Comparison of ENCODE assay signal across 7 cellular contexts in genomic region chr14:60093088-60093487, GRCh38. TPM values are rescaled to one million over a fixed set of nuclear protein-coding genes. Genes with fewer than 3 reads are reported as not detected.
DNase-seq lines count a peak whose midpoint lies in the region; ATAC-seq and FAIRE-seq lines count a peak whose summit lies in the region.

No MANE protein-coding gene starts in this region.

- no peak for ATAC-seq in stimulated activated naive CD8-positive, alpha-beta T cell treated with anti-CD3 and anti-CD28 coated beads, Interleukin-15, amount 100 ng/mL, for 72 hours

- FAIRE-seq in HTR-8/SVneo (lab: Jason Lieb, UNC), result peak; percentile 79

- no CpG with 5 or more reads among the region's 3 CpGs for WGBS in iPS DF 6.9 (ENCODE audit: insufficient coverage, insufficient read length)

- H3K27ac Mint-ChIP-seq in activated CD4-positive, alpha-beta memory T cell treated with anti-CD3 and anti-CD28 coated beads for 36 hours, result peak overlapping the region; percentile 91
- H3K27ac Mint-ChIP-seq in stimulated activated naive CD8-positive, alpha-beta T cell treated with anti-CD3 and anti-CD28 coated beads, Interleukin-15, amount 100 ng/mL, for 72 hours, result peak overlapping the region; percentile 95 to 97

- H3K27me3 ChIP-seq in iPS DF 6.9 (ENCODE audit: control insufficient read depth, insufficient read depth, low read length), result no peaks in the 10 kb centered on the region

- no peaks in the 10 kb centered on the region for H3K27me3 Mint-ChIP-seq in activated CD4-positive, alpha-beta memory T cell treated with anti-CD3 and anti-CD28 coated beads for 36 hours
- H3K27me3 Mint-ChIP-seq in stimulated activated naive CD8-positive, alpha-beta T cell treated with anti-CD3 and anti-CD28 coated beads, Interleukin-15, amount 100 ng/mL, for 72 hours, result no peaks in the 10 kb centered on the region

- peaks cover 32% of the 10 kb centered on the region for H3K4me1 Mint-ChIP-seq in activated CD4-positive, alpha-beta memory T cell treated with anti-CD3 and anti-CD28 coated beads for 36 hours (ENCODE audit: low read depth)
- H3K4me1 Mint-ChIP-seq in stimulated activated naive CD8-positive, alpha-beta T cell treated with anti-CD3 and anti-CD28 coated beads, Interleukin-15, amount 100 ng/mL, for 72 hours, result peaks cover 30% of the 10 kb centered on the region

- DNase-seq in HTR-8/SVneo (ENCODE audit: insufficient read length, low spot score) (no peak), iPS DF 6.9 (ENCODE audit: low read depth, low spot score) (no peak), 8988T (no peak), D341Med (ENCODE audit: low spot score) (no peak), Ammon's horn (ENCODE audit: low spot score) (no peak)
- DNase-seq in activated CD4-positive, alpha-beta memory T cell treated with anti-CD3 and anti-CD28 coated beads for 36 hours, result no peak
- no peak for DNase-seq in stimulated activated naive CD8-positive, alpha-beta T cell treated with anti-CD3 and anti-CD28 coated beads, Interleukin-15, amount 100 ng/mL, for 72 hours

- peak overlapping the region; percentile 95 for H3K4me3 Mint-ChIP-seq in activated CD4-positive, alpha-beta memory T cell treated with anti-CD3 and anti-CD28 coated beads for 36 hours
- peak overlapping the region; percentile 86 to 99 for H3K4me3 Mint-ChIP-seq in stimulated activated naive CD8-positive, alpha-beta T cell treated with anti-CD3 and anti-CD28 coated beads, Interleukin-15, amount 100 ng/mL, for 72 hours

- H3K4me3 ChIP-seq in iPS DF 6.9 (ENCODE audit: low read length), result peak overlapping the region; percentile 57; the same call in 1 of the 2 replicates

- H3K36me3 Mint-ChIP-seq in activated CD4-positive, alpha-beta memory T cell treated with anti-CD3 and anti-CD28 coated beads for 36 hours, result peaks cover 18% of the 10 kb centered on the region

- H3K9me3 Mint-ChIP-seq in activated CD4-positive, alpha-beta memory T cell treated with anti-CD3 and anti-CD28 coated beads for 36 hours, result no peaks in the 10 kb centered on the region
- no peaks in the 10 kb centered on the region for H3K9me3 Mint-ChIP-seq in stimulated activated naive CD8-positive, alpha-beta T cell treated with anti-CD3 and anti-CD28 coated beads, Interleukin-15, amount 100 ng/mL, for 72 hours

- CTCF ChIA-PET in activated CD4-positive, alpha-beta memory T cell treated with anti-CD3 and anti-CD28 coated beads for 36 hours (lab: Charles Lee), result interaction anchor here (1.6 kb wide), 1 partner anchor 60 kb away, joined by 3 read pairs; no protein-coding TSS in a partner anchor

- intact Hi-C loops in activated CD4-positive, alpha-beta memory T cell treated with anti-CD3 and anti-CD28 coated beads for 36 hours (cut with micrococcal nuclease), result loop anchor here (2.0 to 10.0 kb wide), 2 partner anchors 18 to 1798 kb away; partner anchors contain the start of gene ARID4A

- peaks cover 2% of the 10 kb centered on the region; the same call in 1 of the 2 replicates for H3K4me1 ChIP-seq in iPS DF 6.9 (ENCODE audit: control insufficient read depth, insufficient read depth, low read length)

- H3K9me3 ChIP-seq in iPS DF 6.9 (ENCODE audit: control insufficient read depth, insufficient read depth, low read length), result peaks cover 1% of the 10 kb centered on the region; the same call in 1 of the 2 replicates

- H3K36me3 ChIP-seq in iPS DF 6.9 (ENCODE audit: control insufficient read depth, insufficient read depth, low read length), result no peaks in the 10 kb centered on the region; the same call in 1 of the 2 replicates

- POLR2A ChIA-PET in activated CD4-positive, alpha-beta memory T cell treated with anti-CD3 and anti-CD28 coated beads for 36 hours (lab: Charles Lee), result interaction anchor here (0.8 to 3.2 kb wide), 5 partner anchors 13 to 628 kb away, joined by 3 to 17 read pairs (median 3); partner anchors contain the start of gene PPM1A

- no peak overlapping the region for H3K27ac ChIP-seq in iPS DF 6.9 (ENCODE audit: low read length)

RNA-seq across cellular contexts. Expression of gene PCNX4, which starts 1.4 kb away (rescaled TPM):
- 10 to 100 TPM; 26.3 to 26.9 TPM for total RNA-seq in activated CD4-positive, alpha-beta memory T cell treated with anti-CD3 and anti-CD28 coated beads for 36 hours
